1 cellular context compared by ENCODE assay signal in genomic region chr6:3260772-3261517, GRCh38.
TF ChIP-seq lines count a peak whose summit lies in the region.

No MANE protein-coding gene starts in this region.

TF ChIP-seq in GM12878, 131 proteins besides CTCF, POLR2A, EP300 and RAD21:
- TF ChIP-seq ZBTB4 (CRISPR knock-in tag; IDR thresholded peaks at IDR 0.05) (no peak), CHD2 (IDR thresholded peaks at IDR 0.05; ENCODE audit: borderline replicate concordance, low read depth, low read length) (no peak), RELA (IDR thresholded peaks at IDR 0.05; ENCODE audit: borderline replicate concordance, partially characterized antibody) (no peak), KAT2A (conservative IDR thresholded peaks at IDR 0.05; ENCODE audit: control insufficient read depth, low read depth, low read length) (no peak), RCOR1 (conservative IDR thresholded peaks at IDR 0.05; ENCODE audit: low read depth, low read length) (no peak), JUNB (IDR thresholded peaks at IDR 0.05) (no peak), BACH1 (IDR thresholded peaks at IDR 0.05; ENCODE audit: borderline replicate concordance) (no peak), RBBP5 (conservative IDR thresholded peaks at IDR 0.05) (no peak), EED (IDR thresholded peaks at IDR 0.05; ENCODE audit: low read depth) (no peak), TARDBP (IDR thresholded peaks at IDR 0.05; ENCODE audit: borderline replicate concordance) (no peak), CBX5 (IDR thresholded peaks at IDR 0.05; ENCODE audit: low read depth) (no peak), TBL1XR1 (IDR thresholded peaks at IDR 0.05; ENCODE audit: low read depth, low read length) (no peak), MEF2A (IDR thresholded peaks at IDR 0.05; ENCODE audit: insufficient read depth, low read depth, low read length) (no peak)
